13 cellular contexts compared by ENCODE assay signal in genomic region chr4:89283975-89284556, GRCh38. TPM values are rescaled to one million over a fixed set of nuclear protein-coding genes. Genes with fewer than 3 reads are reported as not detected.
DNase-seq lines count a peak whose midpoint lies in the region; ATAC-seq and TF ChIP-seq lines count a peak whose summit lies in the region.
"Had no signal": no experiment of that assay in that cellular context is flagged by ENCODE, and none has a peak within 500 bp of the region (broad histone marks: within the 10 kb centered on the region; RNA-seq: fewer than 3 reads in every experiment).

No MANE protein-coding gene starts in this region.

- peak; percentile 12 to 32 for ATAC-seq in activated T-cell treated with anti-CD3 and anti-CD28 coated beads, Interleukin-2, amount 50 U/mL, for 4 hours
- peak; percentile 49 for ATAC-seq in stimulated activated effector memory CD8-positive, alpha-beta T cell treated with anti-CD3 and anti-CD28 coated beads, Interleukin-12 subunit alpha, Interleukin-12 subunit beta, amount 100 ng/mL, for 72 hours

- H3K36me3 ChIP-seq in OCI-LY1 (ENCODE audit: insufficient read depth, low read length), result no peaks in the 10 kb centered on the region

- no peak overlapping the region for H3K9ac ChIP-seq in OCI-LY1 (ENCODE audit: low read length)
- H3K9ac ChIP-seq: parathyroid adenoma had no signal

- no peaks in the 10 kb centered on the region for H3F3A ChIP-seq in OCI-LY1 (ENCODE audit: insufficient read depth, low read length)

- H3K27me3 Mint-ChIP-seq in activated T-cell treated with anti-CD3 and anti-CD28 coated beads, Interleukin-2, amount 50 U/mL, for 4 hours (ENCODE audit: low read depth), result no peaks in the 10 kb centered on the region
- peaks cover 3% of the 10 kb centered on the region for H3K27me3 Mint-ChIP-seq in endothelial cell (ENCODE audit: unreplicated experiment)

- H3K27me3 ChIP-seq in OCI-LY1 (ENCODE audit: insufficient read depth, low read length), result no peaks in the 10 kb centered on the region
- H3K27me3 ChIP-seq: dorsolateral prefrontal cortex had no signal

- H3K9me2 ChIP-seq in OCI-LY1 (ENCODE audit: low read depth, low read length), result no peaks in the 10 kb centered on the region

- H3K4me2 ChIP-seq in OCI-LY1 (ENCODE audit: low read length), result no peak overlapping the region; the same call in 1 of the 2 replicates

- no peak for TF ChIP-seq CTCF in OCI-LY1 (IDR thresholded peaks at IDR 0.05; ENCODE audit: low read length)
- TF ChIP-seq CTCF in endothelial cell (IDR thresholded peaks at IDR 0.05; ENCODE audit: unreplicated experiment), result no peak

- H3K4me1 ChIP-seq in OCI-LY1 (ENCODE audit: insufficient read depth, low read length, severe bottlenecking), result peaks cover 54% of the 10 kb centered on the region
- H3K4me1 ChIP-seq: parathyroid adenoma had no signal

- no peak overlapping the region for H2AFZ ChIP-seq in OCI-LY1 (ENCODE audit: low read length)
- H2AFZ ChIP-seq: parathyroid adenoma had no signal

- H3K9me3 ChIP-seq in OCI-LY1 (ENCODE audit: low read length), result no peaks in the 10 kb centered on the region

- peak overlapping the region; percentile 54 for H3K4me3 Mint-ChIP-seq in activated T-cell treated with anti-CD3 and anti-CD28 coated beads, Interleukin-2, amount 50 U/mL, for 4 hours
- H3K4me3 Mint-ChIP-seq in stimulated activated effector memory CD8-positive, alpha-beta T cell treated with anti-CD3 and anti-CD28 coated beads, Interleukin-12 subunit alpha, Interleukin-12 subunit beta, amount 100 ng/mL, for 72 hours, result peak overlapping the region; percentile 82
- no peak overlapping the region for H3K4me3 Mint-ChIP-seq in endothelial cell (ENCODE audit: unreplicated experiment)

- no peaks in the 10 kb centered on the region for H3K9me3 Mint-ChIP-seq in activated T-cell treated with anti-CD3 and anti-CD28 coated beads, Interleukin-2, amount 50 U/mL, for 4 hours
- no peaks in the 10 kb centered on the region for H3K9me3 Mint-ChIP-seq in stimulated activated effector memory CD8-positive, alpha-beta T cell treated with anti-CD3 and anti-CD28 coated beads, Interleukin-12 subunit alpha, Interleukin-12 subunit beta, amount 100 ng/mL, for 72 hours
- no peaks in the 10 kb centered on the region for H3K9me3 Mint-ChIP-seq in endothelial cell (ENCODE audit: unreplicated experiment)

- H3K36me3 Mint-ChIP-seq in activated T-cell treated with anti-CD3 and anti-CD28 coated beads, Interleukin-2, amount 50 U/mL, for 4 hours (ENCODE audit: insufficient read depth), result peaks cover 2% of the 10 kb centered on the region
- peaks cover 27% of the 10 kb centered on the region for H3K36me3 Mint-ChIP-seq in stimulated activated effector memory CD8-positive, alpha-beta T cell treated with anti-CD3 and anti-CD28 coated beads, Interleukin-12 subunit alpha, Interleukin-12 subunit beta, amount 100 ng/mL, for 72 hours
- H3K36me3 Mint-ChIP-seq in endothelial cell (ENCODE audit: low read depth, unreplicated experiment), result no peaks in the 10 kb centered on the region

- no peaks in the 10 kb centered on the region for H3K79me2 ChIP-seq in OCI-LY1 (ENCODE audit: insufficient read depth, low read length)
- H3K79me2 ChIP-seq: parathyroid adenoma had no signal

- DNase-seq in activated T-cell treated with anti-CD3 and anti-CD28 coated beads, Interleukin-2, amount 50 U/mL, for 4 hours, result no peak
- DNase-seq in activated T-cell treated with anti-CD3 and anti-CD28 coated beads for 4 hours (no peak), cerebellar nuclear complex (lab: John Stamatoyannopoulos, UW) (peak; percentile 65 to 89), NCI-H446 treated with DMSO at 0.1 percent for 48 hours (lab: John Stamatoyannopoulos, UW) (no peak), endothelial cell (ENCODE audit: low spot score) (no peak), kidney glomerular epithelial cell (lab: John Stamatoyannopoulos, UW) (no peak)
- DNase-seq in stimulated activated effector memory CD8-positive, alpha-beta T cell treated with anti-CD3 and anti-CD28 coated beads, Interleukin-12 subunit alpha, Interleukin-12 subunit beta, amount 100 ng/mL, for 72 hours (ENCODE audit: low spot score in 2 of 2), result no peak
- DNase-seq: NCI-H1417 treated with DMSO at 0.1 percent for 48 hours, NCI-H510A treated with DMSO at 0.1 percent for 48 hours had no signal

- H3K27ac ChIP-seq in OCI-LY1 (ENCODE audit: low read depth, low read length, poor library complexity, severe bottlenecking), result peak overlapping the region; percentile 63
- H3K27ac ChIP-seq: parathyroid adenoma had no signal

- no peak overlapping the region for H3K4me3 ChIP-seq in OCI-LY1 (ENCODE audit: low read depth, low read length, poor library complexity, severe bottlenecking)
- H3K4me3 ChIP-seq: dorsolateral prefrontal cortex had no signal

- no peaks in the 10 kb centered on the region for H4K20me1 ChIP-seq in OCI-LY1 (ENCODE audit: insufficient read depth, low read length)

- peaks cover 77% of the 10 kb centered on the region for H3K4me1 Mint-ChIP-seq in activated T-cell treated with anti-CD3 and anti-CD28 coated beads, Interleukin-2, amount 50 U/mL, for 4 hours (ENCODE audit: low read depth)
- peaks cover 58% of the 10 kb centered on the region for H3K4me1 Mint-ChIP-seq in stimulated activated effector memory CD8-positive, alpha-beta T cell treated with anti-CD3 and anti-CD28 coated beads, Interleukin-12 subunit alpha, Interleukin-12 subunit beta, amount 100 ng/mL, for 72 hours
- H3K4me1 Mint-ChIP-seq in endothelial cell (ENCODE audit: unreplicated experiment), result no peaks in the 10 kb centered on the region

- no peak overlapping the region for H3K27ac Mint-ChIP-seq in stimulated activated effector memory CD8-positive, alpha-beta T cell treated with anti-CD3 and anti-CD28 coated beads, Interleukin-12 subunit alpha, Interleukin-12 subunit beta, amount 100 ng/mL, for 72 hours
- no peak overlapping the region for H3K27ac Mint-ChIP-seq in endothelial cell (ENCODE audit: unreplicated experiment)

RNA-seq across cellular contexts. Expression of gene GPRIN3, which starts 23.5 kb away (rescaled TPM):
- total RNA-seq in activated T-cell treated with anti-CD3 and anti-CD28 coated beads, Interleukin-2, amount 50 U/mL, for 4 hours, result 10 to 100 TPM in 2 of 3 donors, 1 to 10 TPM in 1; 7.4 to 13.2 (median 10.6) TPM
- 8.9 TPM for total RNA-seq in endothelial cell (ENCODE audit: unreplicated experiment)
- total RNA-seq: RPMI7951 had no signal

Comparison
In these comparisons a context has a peak if more than half of its experiments do, and no peak if none do; other contexts are left out.
1. DNase-seq: peak in cerebellar nuclear complex (2 of 2); none in activated T-cell treated with anti-CD3 and anti-CD28 coated beads, Interleukin-2, amount 50 U/mL, for 4 hours (single experiment), activated T-cell treated with anti-CD3 and anti-CD28 coated beads for 4 hours (single experiment), stimulated activated effector memory CD8-positive, alpha-beta T cell treated with anti-CD3 and anti-CD28 coated beads, Interleukin-12 subunit alpha, Interleukin-12 subunit beta, amount 100 ng/mL, for 72 hours (0 of 2), NCI-H446 treated with DMSO at 0.1 percent for 48 hours (single experiment), endothelial cell (single experiment) and kidney glomerular epithelial cell (single experiment).